In the genomic region with DNA sequence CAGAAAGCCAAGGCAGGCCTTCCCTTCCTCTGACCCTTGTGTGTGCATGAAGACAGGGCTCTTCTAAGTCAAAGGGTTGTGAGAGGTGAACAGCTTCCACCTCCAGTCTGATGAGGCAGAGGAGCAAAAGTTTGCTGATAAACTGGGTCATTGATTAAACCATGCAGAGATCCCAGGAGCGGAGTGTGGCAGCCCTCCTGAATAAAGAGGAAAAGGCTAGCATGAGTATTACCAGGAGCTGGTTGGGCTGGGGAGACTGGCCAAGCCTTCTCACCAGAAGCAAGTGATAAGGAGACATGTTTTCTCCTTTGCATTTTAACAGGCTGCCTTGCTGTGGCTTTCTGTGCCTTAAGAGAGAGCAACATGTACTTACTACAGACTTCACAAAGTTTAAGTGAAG, we compare ENCODE assay signal across 20 cellular contexts. TPM values are rescaled to one million over a fixed set of nuclear protein-coding genes. Genes with fewer than 3 reads are reported as not detected.
DNase-seq lines count a peak whose midpoint lies in the region; ATAC-seq, FAIRE-seq and TF ChIP-seq lines count a peak whose summit lies in the region.
"Had no signal": no experiment of that assay in that cellular context is flagged by ENCODE, and none has a peak within 500 bp of the region (broad histone marks: within the 10 kb centered on the region; RNA-seq: fewer than 3 reads in every experiment).

No MANE protein-coding gene starts in this region.

- no peak overlapping the region for H2BK20ac ChIP-seq in H1 (ENCODE audit: low read length)

- H4K91ac ChIP-seq in H1 (replicated peaks; ENCODE audit: insufficient read length, low read length) = no peak overlapping the region

- H3K36me3 ChIP-seq in heart left ventricle (peaks cover 0 to 50% (median 12%) of the 10 kb centered on the region in 9 donors), H1 (ENCODE audit: control insufficient read depth in 2 of 4, insufficient read depth in 4 of 4, low read length in 3 of 4) (no peaks in the 10 kb centered on the region)
- H3K36me3 ChIP-seq: Peyer's patch had no signal

- H3K79me2 ChIP-seq in H1 (ENCODE audit: control insufficient read depth in 1 of 2, insufficient read depth in 2 of 2, low read length in 2 of 2) = no peaks in the 10 kb centered on the region

- H3K56ac ChIP-seq in H1 (replicated peaks; ENCODE audit: insufficient read length, low read depth, low read length) = no peak overlapping the region

- FAIRE-seq in H1 (lab: Jason Lieb, UNC) = no peak
- FAIRE-seq: GM12892, GM19239, H54 had no signal

- H2BK12ac ChIP-seq in H1 (ENCODE audit: low read depth, low read length) = no peak overlapping the region

- H2BK15ac ChIP-seq in H1 (ENCODE audit: low read length) = no peak overlapping the region

- no peak overlapping the region for H3K4ac ChIP-seq in H1 (replicated peaks; ENCODE audit: insufficient read length, low read depth, low read length)

- POLR2A ChIA-PET in H1 (lab: Charles Lee; ENCODE audit: partially characterized antibody) = interaction anchor here (1.3 to 1.8 kb wide), 3 partner anchors 9 to 20 kb away, joined by 3 to 5 read pairs (median 4); no protein-coding TSS in a partner anchor

- intact Hi-C loops in heart left ventricle (cut with DNase I) (no loop called here), Right ventricle myocardium superior (cut with DNase I) (no loop called here)

- H4K20me1 ChIP-seq in H1 (replicated peaks in 1 of 2; ENCODE audit: control insufficient read depth in 1 of 2, insufficient read depth in 2 of 2, low read length in 2 of 2) = no peaks in the 10 kb centered on the region

- no peak overlapping the region for H4K8ac ChIP-seq in H1 (ENCODE audit: extremely low read depth, insufficient read depth, low read length)

- no peak overlapping the region for H2AK5ac ChIP-seq in H1 (ENCODE audit: low read depth, low read length)

- H3K18ac ChIP-seq in H1 (ENCODE audit: extremely low read depth, low read length) = no peak overlapping the region

- H2AFZ ChIP-seq in H1 (ENCODE audit: low read length) = 0 out of 2 replicates have a peak overlapping the region, but pooled peaks have one; percentile 67

- ATAC-seq in heart left ventricle (peak in 3 of 4 donors; percentile 4 to 35 (median 8)), Right ventricle myocardium superior (ENCODE audit: poor library complexity) (no peak)
- ATAC-seq in stimulated activated naive CD8-positive, alpha-beta T cell treated with anti-CD3 and anti-CD28 coated beads, Interleukin-15, Interleukin-2, amounts not matched to agents 100 U/mL and 50 U/mL, for 24 hours = no peak

- H4K5ac ChIP-seq in H1 (ENCODE audit: insufficient read length, low read depth, low read length) = no peak overlapping the region

- TF ChIP-seq POLR2A in heart left ventricle (IDR thresholded peaks at IDR 0.05) (no peak), H1 (IDR thresholded peaks at IDR 0.05; ENCODE audit: control extremely low read depth in 1 of 2, low read depth in 2 of 2, low read length in 2 of 2) (no peak)

- no peak overlapping the region for H3K23ac ChIP-seq in H1 (ENCODE audit: insufficient read length)

- no peak overlapping the region for H3K4me3 Mint-ChIP-seq in mesothelial cell of epicardium

- H3K14ac ChIP-seq in H1 (ENCODE audit: insufficient read length) = no peak overlapping the region

- no peak overlapping the region for H2BK5ac ChIP-seq in H1 (ENCODE audit: low read depth, low read length)

- H3K27me3 ChIP-seq in heart left ventricle (no peaks in the 10 kb centered on the region), H1 (replicated peaks in 1 of 4; ENCODE audit: control insufficient read depth in 3 of 4, extremely low read depth in 1 of 4, insufficient read depth in 3 of 4, low read length in 3 of 4) (no peaks in the 10 kb centered on the region)
- H3K27me3 ChIP-seq: Peyer's patch had no signal

- DNase-seq in heart left ventricle (no peak), Right ventricle myocardium superior (no peak), H1 (ENCODE audit: low read depth in 1 of 2, low spot score in 2 of 2) (no peak), mesothelial cell of epicardium (ENCODE audit: low spot score in 2 of 2, unreplicated experiment in 2 of 2) (no peak), 8988T (no peak), globus pallidus (ENCODE audit: low spot score) (no peak)
- DNase-seq in stimulated activated naive CD8-positive, alpha-beta T cell treated with anti-CD3 and anti-CD28 coated beads, Interleukin-15, Interleukin-2, amounts not matched to agents 100 U/mL and 50 U/mL, for 24 hours = no peak
- DNase-seq: DND-41, GDM1, NCI-H1048, NCI-H774, Peyer's patch, SHP77 had no signal

- CTCF ChIA-PET in H1 (lab: Charles Lee; ENCODE audit: partially characterized antibody) = interaction anchor here (0.6 to 2.5 kb wide), 10 partner anchors 9 to 133 kb away, joined by 3 to 10 read pairs (median 4); a partner anchor contains a TSS

- H3K4me2 ChIP-seq in H1 (ENCODE audit: insufficient read depth in 1 of 2, low read depth in 2 of 2, low read length in 2 of 2) = no peak overlapping the region
- H3K4me2 ChIP-seq: KMS-11 had no signal

- H3K23me2 ChIP-seq in H1 (ENCODE audit: low read depth, low read length) = no peaks in the 10 kb centered on the region

- H3K9me3 ChIP-seq in heart left ventricle (no peaks in the 10 kb centered on the region), H1 (ENCODE audit: insufficient read depth in 2 of 2, low read depth in 1 of 2, low read length in 1 of 2) (peaks cover 0 to 2% of the 10 kb centered on the region in 2 experiments; a peak in 1 of 4 replicates)
- H3K9me3 ChIP-seq: Peyer's patch had no signal

- H3K9me3 Mint-ChIP-seq in mesothelial cell of epicardium = peaks cover 4% of the 10 kb centered on the region

- H3K36me3 Mint-ChIP-seq in mesothelial cell of epicardium = no peaks in the 10 kb centered on the region

- H2BK120ac ChIP-seq in H1 (replicated peaks; ENCODE audit: low read depth, low read length) = no peak overlapping the region

- H3K4me3 ChIP-seq in heart left ventricle (peak overlapping the region in 7 of 12 donors; percentile 45 to 69 (median 61)), H1 (ENCODE audit: extremely low read depth in 1 of 4, insufficient read depth in 2 of 4, low read depth in 3 of 4, low read length in 4 of 4) (no peak overlapping the region)
- H3K4me3 ChIP-seq: Peyer's patch had no signal

- H3K4me1 Mint-ChIP-seq in mesothelial cell of epicardium = peaks cover 28% of the 10 kb centered on the region

- peak overlapping the region; percentile 35 for H3K27ac Mint-ChIP-seq in mesothelial cell of epicardium

- H3K27me3 Mint-ChIP-seq in mesothelial cell of epicardium (ENCODE audit: low read depth) = no peaks in the 10 kb centered on the region

- TF ChIP-seq CTCF in heart left ventricle (IDR thresholded peaks at IDR 0.05) (no peak), H1 (IDR thresholded peaks at IDR 0.05; ENCODE audit: control extremely low read depth in 1 of 3, insufficient read depth in 1 of 3, low read depth in 1 of 3, low read length in 3 of 3) (no peak), mesothelial cell of epicardium (IDR thresholded peaks at IDR 0.05; ENCODE audit: unreplicated experiment) (no peak)

- no peaks in the 10 kb centered on the region for H3K79me1 ChIP-seq in H1 (ENCODE audit: low read depth, low read length)

- no peak for TF ChIP-seq RAD21 in H1 (IDR thresholded peaks at IDR 0.05 in 1 of 2, conservative IDR thresholded peaks at IDR 0.05 in 1 of 2; ENCODE audit: low read depth in 2 of 2, low read length in 2 of 2)

- peaks cover 0 to 15% (median 0%) of the 10 kb centered on the region in 12 donors for H3K4me1 ChIP-seq in heart left ventricle
- H3K4me1 ChIP-seq in H1 (replicated peaks in 1 of 4; ENCODE audit: control insufficient read depth in 3 of 4, insufficient read depth in 4 of 4, low read length in 3 of 4) = peaks cover 0 to 3% (median 1%) of the 10 kb centered on the region in 4 experiments; a peak in 1 of 7 replicates
- H3K4me1 ChIP-seq: Peyer's patch had no signal

- WGBS in heart left ventricle, 4 donors = 37 to 53% (median 38%) methylated on average over 1 of the region's 1 CpG
- 91% methylated on average over 1 of the region's 1 CpG; no CpG with 5 or more reads in 1 of the 2 experiments for WGBS in H1 (ENCODE audit: extremely low coverage in 1 of 2, insufficient coverage in 1 of 2, insufficient read length in 1 of 2, insufficient replicate concordance in 2 of 2, low coverage in 1 of 2, low lambda C conversion rate in 2 of 2, missing lambda C conversion rate in 1 of 2), 2 experiments

- H3K27ac ChIP-seq in heart left ventricle = peak overlapping the region in 9 of 12 donors; percentile 6 to 39 (median 30)
- no peak overlapping the region for H3K27ac ChIP-seq in H1 (ENCODE audit: low read depth, low read length)
- H3K27ac ChIP-seq: C4-2B, KMS-11, Peyer's patch had no signal

- H3K9ac ChIP-seq in H1 (replicated peaks in 1 of 4; ENCODE audit: extremely low read depth in 1 of 4, low read depth in 3 of 4, low read length in 3 of 4) = no peak overlapping the region
- H3K9ac ChIP-seq: KMS-11 had no signal

- TF ChIP-seq EP300 in H1 (IDR thresholded peaks at IDR 0.05; ENCODE audit: borderline replicate concordance in 1 of 2, low read depth in 2 of 2, low read length in 2 of 2) = no peak

TF ChIP-seq in H1, 55 proteins besides CTCF, POLR2A, EP300 and RAD21:
- TF ChIP-seq, protein P1, sequence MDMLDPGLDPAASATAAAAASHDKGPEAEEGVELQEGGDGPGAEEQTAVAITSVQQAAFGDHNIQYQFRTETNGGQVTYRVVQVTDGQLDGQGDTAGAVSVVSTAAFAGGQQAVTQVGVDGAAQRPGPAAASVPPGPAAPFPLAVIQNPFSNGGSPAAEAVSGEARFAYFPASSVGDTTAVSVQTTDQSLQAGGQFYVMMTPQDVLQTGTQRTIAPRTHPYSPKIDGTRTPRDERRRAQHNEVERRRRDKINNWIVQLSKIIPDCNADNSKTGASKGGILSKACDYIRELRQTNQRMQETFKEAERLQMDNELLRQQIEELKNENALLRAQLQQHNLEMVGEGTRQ (IDR thresholded peaks at IDR 0.05; ENCODE audit: low read length) = no peak
- TF ChIP-seq SIX5 (IDR thresholded peaks at IDR 0.05; ENCODE audit: low read depth, low read length) = no peak
- no peak for TF ChIP-seq RFX5 (IDR thresholded peaks at IDR 0.05; ENCODE audit: borderline replicate concordance, low read depth, low read length)
- TF ChIP-seq ASH2L (IDR thresholded peaks at IDR 0.05; ENCODE audit: low read length) = no peak

RNA-seq across cellular contexts. Expression of a gene that starts 10.2 kb away (rescaled TPM):
- total RNA-seq in heart left ventricle = 1,000 to 10,000 TPM in 3 of 9 donors, 100 to 1,000 TPM in 6; 348 to 1,479 (median 780) TPM
- 100 to 1,000 TPM; 202 to 467 TPM for polyA plus RNA-seq in heart left ventricle
- 511 TPM for total RNA-seq in Right ventricle myocardium superior
- total RNA-seq in H1 (2021; fragmentation: NEBNext Ultra II Directional; extraction: Animal tissue kit (Norgen Biotek cat#: 25700)) = 0.22 TPM in 1 of 2 replicates, not detected in the other
- polyA plus RNA-seq in H1 (2011; rRNA removed) = 0.03 TPM in 1 of 2 replicates, not detected in the other
- 0.10 TPM for polyA plus RNA-seq in H1 (2011; cell fraction: cytosol; rRNA removed)
- not detected for polyA plus RNA-seq in H1 (2011; cell fraction: nucleus; rRNA removed)
- 0.06 to 0.07 TPM in 2 of 4 replicates, not detected in the others for polyA plus RNA-seq in H1 (2012, experiment 1 of 2)
- polyA plus RNA-seq in H1 (2012, experiment 2 of 2) = not detected
- 0.04 TPM for polyA plus RNA-seq in H1 (2013, experiment 1 of 2)
- 0.06 TPM for polyA plus RNA-seq in H1 (2013, experiment 2 of 2)
- not detected in 2 replicates for polyA minus RNA-seq in H1 (2011; rRNA and poly(A)+ RNA removed)
- polyA minus RNA-seq in H1 (2011; cell fraction: cytosol; rRNA and poly(A)+ RNA removed) = not detected
- not detected for polyA minus RNA-seq in H1 (2011; cell fraction: nucleus; rRNA and poly(A)+ RNA removed)
- not detected in 3 replicates for total RNA-seq in mesothelial cell of epicardium
- total RNA-seq: M059J, NCI-H460, Peyer's patch had no signal

Comparison
In these comparisons a context has a peak if more than half of its experiments do, and no peak if none do; other contexts are left out.
1. ATAC-seq: peak in heart left ventricle (3 of 4); none in Right ventricle myocardium superior (single experiment) and stimulated activated naive CD8-positive, alpha-beta T cell treated with anti-CD3 and anti-CD28 coated beads, Interleukin-15, Interleukin-2, amounts not matched to agents 100 U/mL and 50 U/mL, for 24 hours (single experiment).
2. H3K4me3 ChIP-seq: peak in heart left ventricle (7 of 12); none in H1 (0 of 4).
3. RNA of a gene that starts 10.2 kb away (total RNA-seq): 348 to 1,479 TPM in heart left ventricle and 511 TPM in Right ventricle myocardium superior (single experiment); 0.22 TPM in H1 and not detected in mesothelial cell of epicardium; every median in the first group is over 100 times any median in the second.